Comparison of ENCODE assay signal across 8 cellular contexts in genomic region chr7:901388-902154, GRCh38. TPM values are rescaled to one million over a fixed set of nuclear protein-coding genes. Genes with fewer than 3 reads are reported as not detected.
DNase-seq lines count a peak whose midpoint lies in the region; ATAC-seq and TF ChIP-seq lines count a peak whose summit lies in the region.

No MANE protein-coding gene starts in this region.

- H3K4me1 ChIP-seq in DND-41 (ENCODE audit: insufficient read depth, low read length) (no peaks in the 10 kb centered on the region), HUES64 (ENCODE audit: insufficient read depth, low read length) (no peaks in the 10 kb centered on the region), RWPE2 (ENCODE audit: insufficient read depth, poor library complexity, severe bottlenecking) (no peaks in the 10 kb centered on the region), body of pancreas (peaks cover 9% of the 10 kb centered on the region)

- H3K4me2 ChIP-seq in DND-41 (ENCODE audit: insufficient read depth, low read length): no peak overlapping the region

- no peaks in the 10 kb centered on the region for H3K9me3 ChIP-seq in DND-41 (ENCODE audit: insufficient read depth, low read length, severe bottlenecking)
- H3K9me3 ChIP-seq in HUES64 (ENCODE audit: insufficient read depth, low read depth, low read length): no peaks in the 10 kb centered on the region
- no peaks in the 10 kb centered on the region for H3K9me3 ChIP-seq in RWPE2 (ENCODE audit: severe bottlenecking)
- no peaks in the 10 kb centered on the region for H3K9me3 ChIP-seq in body of pancreas

- H3K9me3 Mint-ChIP-seq in immature natural killer cell: no peaks in the 10 kb centered on the region

- H3K79me2 ChIP-seq in DND-41 (ENCODE audit: insufficient read depth, low read length): no peaks in the 10 kb centered on the region

- DNase-seq in DND-41 (peak; percentile 63), RWPE2 (ENCODE audit: low spot score) (peak; percentile 92), body of pancreas (peak; percentile 64 to 89 (median 82)), immature natural killer cell (peak in 2 of 3 donors; percentile 32 to 44)
- DNase-seq in stimulated activated CD4-positive, alpha-beta T cell treated with anti-CD3 and anti-CD28 coated beads, Interleukin-2, amount 100 ng/mL, for 4 hours (ENCODE audit: low read depth): peak; percentile 39
- DNase-seq in effector CD4-positive, alpha-beta T cell: no peak

- H3K27me3 Mint-ChIP-seq in immature natural killer cell (ENCODE audit: low read depth in 3 of 3): peaks cover 6 to 8% (median 8%) of the 10 kb centered on the region in 3 donors

- H3K36me3 ChIP-seq in DND-41 (ENCODE audit: insufficient read depth, low read length) (peaks cover 15% of the 10 kb centered on the region), HUES64 (ENCODE audit: insufficient read depth, low read length) (peaks cover 8% of the 10 kb centered on the region), RWPE2 (ENCODE audit: low read depth) (peaks cover 21% of the 10 kb centered on the region; the same call in 1 of the 2 replicates), body of pancreas (replicated peaks in 1 of 2; ENCODE audit: insufficient read depth in 1 of 2, low read depth in 2 of 2) (peaks cover 3 to 5% of the 10 kb centered on the region in 2 donors)

- H3K36me3 Mint-ChIP-seq in immature natural killer cell: peaks cover 0 to 7% (median 6%) of the 10 kb centered on the region in 3 donors

- TF ChIP-seq POLR2A in body of pancreas (IDR thresholded peaks at IDR 0.05): no peak

- H3K27me3 ChIP-seq in DND-41 (ENCODE audit: insufficient read depth, low read length, poor library complexity) (no peaks in the 10 kb centered on the region), HUES64 (ENCODE audit: insufficient read depth, low read length) (peaks cover 19% of the 10 kb centered on the region), RWPE2 (ENCODE audit: insufficient read depth, poor library complexity, severe bottlenecking) (no peaks in the 10 kb centered on the region), body of pancreas (no peaks in the 10 kb centered on the region)

- no peak overlapping the region for H3K4me3 ChIP-seq in DND-41 (ENCODE audit: low read depth in 1 of 2, low read length in 2 of 2)
- peak overlapping the region; percentile 42 for H3K4me3 ChIP-seq in HUES64 (ENCODE audit: low read length)
- H3K4me3 ChIP-seq in RWPE2 (ENCODE audit: severe bottlenecking): no peak overlapping the region
- no peak overlapping the region for H3K4me3 ChIP-seq in body of pancreas

- peaks cover 11% of the 10 kb centered on the region for H4K20me1 ChIP-seq in DND-41 (ENCODE audit: insufficient read depth, low read length)

- peaks cover 0 to 8% of the 10 kb centered on the region in 2 donors for H3K4me1 Mint-ChIP-seq in immature natural killer cell

- H3K9ac ChIP-seq in DND-41 (ENCODE audit: low read depth, low read length) (no peak overlapping the region), HUES64 (ENCODE audit: low read depth, low read length) (no peak overlapping the region)

- ATAC-seq in DND-41 (ENCODE audit: insufficient read depth, low read depth) (peak; percentile 62), RWPE2 (ENCODE audit: low read depth) (peak; percentile 73), body of pancreas (peak; percentile 49), GM21619 (IDR thresholded peaks at IDR 0.05; ENCODE audit: unreplicated experiment) (no peak)

- 15% methylated on average over 22 of the region's 24 CpGs for WGBS in HUES64
- 34 to 54% methylated on average over 14 to 22 of the region's 24 CpGs for WGBS in body of pancreas, 2 donors

- no peak for TF ChIP-seq CTCF in DND-41 (IDR thresholded peaks at IDR 0.05; ENCODE audit: borderline replicate concordance, extremely low read depth, low read length, poor library complexity, severe bottlenecking)
- no peak for TF ChIP-seq CTCF in RWPE2 (IDR thresholded peaks at IDR 0.05; ENCODE audit: poor library complexity, severe bottlenecking)
- TF ChIP-seq CTCF in body of pancreas (IDR thresholded peaks at IDR 0.05): no peak

- no peak overlapping the region for H3K4me3 Mint-ChIP-seq in immature natural killer cell

- intact Hi-C loops in body of pancreas (cut with DNase I): loop anchor here (5.0 to 10.0 kb wide), 2 partner anchors 66 to 173 kb away; no protein-coding TSS in a partner anchor

- H3K27ac Mint-ChIP-seq in immature natural killer cell: no peak overlapping the region

- H2AFZ ChIP-seq in DND-41 (ENCODE audit: low read depth, low read length): no peak overlapping the region

- H3K27ac ChIP-seq in DND-41 (ENCODE audit: low read length) (no peak overlapping the region), HUES64 (ENCODE audit: low read depth, low read length) (no peak overlapping the region), RWPE2 (ENCODE audit: poor library complexity, severe bottlenecking) (no peak overlapping the region), body of pancreas (peak overlapping the region in 1 of 4 donors; percentile 34)

RNA-seq across cellular contexts. Expression of gene GET4, which starts 25.2 kb away (rescaled TPM):
- 46.5 TPM for polyA plus RNA-seq in HUES64 (2013, experiment 1 of 2)
- polyA plus RNA-seq in HUES64 (2013, experiment 2 of 2): 44.1 TPM
- total RNA-seq in body of pancreas: 10 to 100 TPM; 34.8 to 42.2 TPM
- 10 to 100 TPM; 25.3 to 35.6 (median 25.5) TPM for polyA plus RNA-seq in immature natural killer cell

RNA-seq across cellular contexts. Expression of gene ADAP1, which starts 52.9 kb away (rescaled TPM):
- polyA plus RNA-seq in HUES64 (2013, experiment 1 of 2): 1.7 TPM
- 1.6 TPM for polyA plus RNA-seq in HUES64 (2013, experiment 2 of 2)
- total RNA-seq in body of pancreas: 10 to 100 TPM; 19.7 to 19.8 TPM
- 10 to 100 TPM; 49.7 to 72.1 (median 55.1) TPM for polyA plus RNA-seq in immature natural killer cell
